Comparison of ENCODE assay signal across 1 cellular context in the genomic region with DNA sequence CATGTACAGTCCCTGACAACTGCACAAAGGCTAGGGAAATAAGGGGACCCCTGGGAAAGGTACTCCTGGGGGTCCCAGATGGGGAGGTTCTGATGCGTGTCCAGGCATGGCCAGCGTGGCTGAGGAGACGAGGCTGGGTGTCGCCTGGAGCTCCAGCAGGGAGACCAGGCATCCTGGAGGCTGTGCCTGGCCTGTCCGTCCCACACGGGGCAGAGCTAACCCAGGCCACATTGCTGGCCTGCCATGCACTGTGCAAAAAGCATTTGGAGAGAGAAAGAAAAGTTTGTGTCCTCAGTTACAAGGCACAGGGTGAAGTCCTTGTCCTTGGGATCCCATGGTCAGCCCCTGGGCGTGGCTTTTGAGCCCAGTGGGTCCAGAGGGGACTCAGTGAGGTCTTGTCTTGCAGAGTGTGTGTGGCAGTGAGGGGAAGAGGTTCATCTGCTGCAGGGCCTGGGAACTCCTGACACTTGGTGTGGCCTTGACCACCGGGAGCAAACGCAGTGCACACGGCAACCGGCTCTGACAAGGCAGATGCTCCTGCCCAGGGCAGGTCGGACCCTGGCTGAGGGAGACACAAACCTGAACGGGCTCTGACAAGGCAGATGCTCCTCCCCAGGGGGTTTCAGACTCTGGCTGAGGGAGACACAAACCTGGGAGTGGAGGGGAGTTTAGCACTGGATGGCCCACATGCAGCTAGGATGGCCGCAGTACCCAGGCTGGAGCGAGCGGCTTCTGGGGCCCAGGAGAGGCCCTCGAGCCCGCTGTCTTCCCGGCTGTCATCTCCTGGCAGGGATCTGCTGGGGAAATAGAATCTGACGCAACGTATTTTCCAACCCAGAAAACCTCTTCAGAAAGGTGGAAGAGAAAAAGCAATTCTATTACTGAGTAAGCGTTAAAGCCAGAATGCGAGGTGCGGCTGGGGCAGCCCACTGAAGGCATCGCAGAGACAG.
A peak's percentile ranks its signal among the peaks of the same experiment; 100 is the strongest.
TF ChIP-seq lines count a peak whose summit lies in the region.

No MANE protein-coding gene starts in this region.

TF ChIP-seq in HepG2, 621 proteins besides CTCF, POLR2A, EP300 and RAD21 (continued from another document and continues in another):
- TF ChIP-seq, protein P1, sequence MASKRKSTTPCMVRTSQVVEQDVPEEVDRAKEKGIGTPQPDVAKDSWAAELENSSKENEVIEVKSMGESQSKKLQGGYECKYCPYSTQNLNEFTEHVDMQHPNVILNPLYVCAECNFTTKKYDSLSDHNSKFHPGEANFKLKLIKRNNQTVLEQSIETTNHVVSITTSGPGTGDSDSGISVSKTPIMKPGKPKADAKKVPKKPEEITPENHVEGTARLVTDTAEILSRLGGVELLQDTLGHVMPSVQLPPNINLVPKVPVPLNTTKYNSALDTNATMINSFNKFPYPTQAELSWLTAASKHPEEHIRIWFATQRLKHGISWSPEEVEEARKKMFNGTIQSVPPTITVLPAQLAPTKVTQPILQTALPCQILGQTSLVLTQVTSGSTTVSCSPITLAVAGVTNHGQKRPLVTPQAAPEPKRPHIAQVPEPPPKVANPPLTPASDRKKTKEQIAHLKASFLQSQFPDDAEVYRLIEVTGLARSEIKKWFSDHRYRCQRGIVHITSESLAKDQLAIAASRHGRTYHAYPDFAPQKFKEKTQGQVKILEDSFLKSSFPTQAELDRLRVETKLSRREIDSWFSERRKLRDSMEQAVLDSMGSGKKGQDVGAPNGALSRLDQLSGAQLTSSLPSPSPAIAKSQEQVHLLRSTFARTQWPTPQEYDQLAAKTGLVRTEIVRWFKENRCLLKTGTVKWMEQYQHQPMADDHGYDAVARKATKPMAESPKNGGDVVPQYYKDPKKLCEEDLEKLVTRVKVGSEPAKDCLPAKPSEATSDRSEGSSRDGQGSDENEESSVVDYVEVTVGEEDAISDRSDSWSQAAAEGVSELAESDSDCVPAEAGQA (IDR thresholded peaks at IDR 0.05; ENCODE audit: low read depth) = 0 out of 2 replicates have a peak, but pooled peaks have one; percentile 24
- TF ChIP-seq, protein P1 (CRISPR knock-in tag; IDR thresholded peaks at IDR 0.05; ENCODE audit: borderline replicate concordance) = no peak
- TF ChIP-seq ZBTB1 (CRISPR knock-in tag; IDR thresholded peaks at IDR 0.05; ENCODE audit: borderline replicate concordance) (no peak), ZNF34 (CRISPR knock-in tag; IDR thresholded peaks at IDR 0.05; ENCODE audit: borderline replicate concordance) (no peak), ZNF329 (CRISPR knock-in tag; IDR thresholded peaks at IDR 0.05; ENCODE audit: low read depth) (no peak), ZKSCAN5 (CRISPR knock-in tag; IDR thresholded peaks at IDR 0.05) (no peak), ZNF335 (CRISPR knock-in tag; IDR thresholded peaks at IDR 0.05) (no peak), SNAI1 (CRISPR knock-in tag; IDR thresholded peaks at IDR 0.05; ENCODE audit: borderline replicate concordance) (0 out of 2 replicates have a peak, but pooled peaks have one; percentile 84), ARNT (IDR thresholded peaks at IDR 0.05) (no peak), ZNF12 (CRISPR knock-in tag; IDR thresholded peaks at IDR 0.05) (no peak), PHF8 (CRISPR knock-in tag; IDR thresholded peaks at IDR 0.05) (peak; percentile 53), ZNF614 (CRISPR knock-in tag; IDR thresholded peaks at IDR 0.05; ENCODE audit: borderline replicate concordance) (no peak), ZNF296 (CRISPR knock-in tag; conservative IDR thresholded peaks at IDR 0.05) (peak; percentile 32; the same call in 1 of the 2 replicates), KDM6A (CRISPR knock-in tag; IDR thresholded peaks at IDR 0.05; ENCODE audit: low read depth) (no peak), NFRKB (IDR thresholded peaks at IDR 0.05) (no peak), TMF1 (CRISPR knock-in tag; IDR thresholded peaks at IDR 0.05; ENCODE audit: low read depth) (no peak), ZNF746 (CRISPR knock-in tag; IDR thresholded peaks at IDR 0.05) (0 out of 2 replicates have a peak, but pooled peaks have one; percentile 57), ZNF124 (CRISPR knock-in tag; IDR thresholded peaks at IDR 0.05) (no peak), MEIS1 (CRISPR knock-in tag; IDR thresholded peaks at IDR 0.05; ENCODE audit: borderline replicate concordance) (no peak; the same call in 1 of the 2 replicates), ZNF430 (CRISPR knock-in tag; IDR thresholded peaks at IDR 0.05) (peak; percentile 79)
- TF ChIP-seq, protein P2, sequence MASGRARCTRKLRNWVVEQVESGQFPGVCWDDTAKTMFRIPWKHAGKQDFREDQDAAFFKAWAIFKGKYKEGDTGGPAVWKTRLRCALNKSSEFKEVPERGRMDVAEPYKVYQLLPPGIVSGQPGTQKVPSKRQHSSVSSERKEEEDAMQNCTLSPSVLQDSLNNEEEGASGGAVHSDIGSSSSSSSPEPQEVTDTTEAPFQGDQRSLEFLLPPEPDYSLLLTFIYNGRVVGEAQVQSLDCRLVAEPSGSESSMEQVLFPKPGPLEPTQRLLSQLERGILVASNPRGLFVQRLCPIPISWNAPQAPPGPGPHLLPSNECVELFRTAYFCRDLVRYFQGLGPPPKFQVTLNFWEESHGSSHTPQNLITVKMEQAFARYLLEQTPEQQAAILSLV (CRISPR knock-in tag; IDR thresholded peaks at IDR 0.05; ENCODE audit: borderline replicate concordance) = 0 out of 2 replicates have a peak, but pooled peaks have one; percentile 46
- TF ChIP-seq, protein P3, sequence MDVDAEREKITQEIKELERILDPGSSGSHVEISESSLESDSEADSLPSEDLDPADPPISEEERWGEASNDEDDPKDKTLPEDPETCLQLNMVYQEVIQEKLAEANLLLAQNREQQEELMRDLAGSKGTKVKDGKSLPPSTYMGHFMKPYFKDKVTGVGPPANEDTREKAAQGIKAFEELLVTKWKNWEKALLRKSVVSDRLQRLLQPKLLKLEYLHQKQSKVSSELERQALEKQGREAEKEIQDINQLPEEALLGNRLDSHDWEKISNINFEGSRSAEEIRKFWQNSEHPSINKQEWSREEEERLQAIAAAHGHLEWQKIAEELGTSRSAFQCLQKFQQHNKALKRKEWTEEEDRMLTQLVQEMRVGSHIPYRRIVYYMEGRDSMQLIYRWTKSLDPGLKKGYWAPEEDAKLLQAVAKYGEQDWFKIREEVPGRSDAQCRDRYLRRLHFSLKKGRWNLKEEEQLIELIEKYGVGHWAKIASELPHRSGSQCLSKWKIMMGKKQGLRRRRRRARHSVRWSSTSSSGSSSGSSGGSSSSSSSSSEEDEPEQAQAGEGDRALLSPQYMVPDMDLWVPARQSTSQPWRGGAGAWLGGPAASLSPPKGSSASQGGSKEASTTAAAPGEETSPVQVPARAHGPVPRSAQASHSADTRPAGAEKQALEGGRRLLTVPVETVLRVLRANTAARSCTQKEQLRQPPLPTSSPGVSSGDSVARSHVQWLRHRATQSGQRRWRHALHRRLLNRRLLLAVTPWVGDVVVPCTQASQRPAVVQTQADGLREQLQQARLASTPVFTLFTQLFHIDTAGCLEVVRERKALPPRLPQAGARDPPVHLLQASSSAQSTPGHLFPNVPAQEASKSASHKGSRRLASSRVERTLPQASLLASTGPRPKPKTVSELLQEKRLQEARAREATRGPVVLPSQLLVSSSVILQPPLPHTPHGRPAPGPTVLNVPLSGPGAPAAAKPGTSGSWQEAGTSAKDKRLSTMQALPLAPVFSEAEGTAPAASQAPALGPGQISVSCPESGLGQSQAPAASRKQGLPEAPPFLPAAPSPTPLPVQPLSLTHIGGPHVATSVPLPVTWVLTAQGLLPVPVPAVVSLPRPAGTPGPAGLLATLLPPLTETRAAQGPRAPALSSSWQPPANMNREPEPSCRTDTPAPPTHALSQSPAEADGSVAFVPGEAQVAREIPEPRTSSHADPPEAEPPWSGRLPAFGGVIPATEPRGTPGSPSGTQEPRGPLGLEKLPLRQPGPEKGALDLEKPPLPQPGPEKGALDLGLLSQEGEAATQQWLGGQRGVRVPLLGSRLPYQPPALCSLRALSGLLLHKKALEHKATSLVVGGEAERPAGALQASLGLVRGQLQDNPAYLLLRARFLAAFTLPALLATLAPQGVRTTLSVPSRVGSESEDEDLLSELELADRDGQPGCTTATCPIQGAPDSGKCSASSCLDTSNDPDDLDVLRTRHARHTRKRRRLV (CRISPR knock-in tag; IDR thresholded peaks at IDR 0.05) = peak; percentile 65; the same call in 1 of the 2 replicates
- TF ChIP-seq, protein P4, sequence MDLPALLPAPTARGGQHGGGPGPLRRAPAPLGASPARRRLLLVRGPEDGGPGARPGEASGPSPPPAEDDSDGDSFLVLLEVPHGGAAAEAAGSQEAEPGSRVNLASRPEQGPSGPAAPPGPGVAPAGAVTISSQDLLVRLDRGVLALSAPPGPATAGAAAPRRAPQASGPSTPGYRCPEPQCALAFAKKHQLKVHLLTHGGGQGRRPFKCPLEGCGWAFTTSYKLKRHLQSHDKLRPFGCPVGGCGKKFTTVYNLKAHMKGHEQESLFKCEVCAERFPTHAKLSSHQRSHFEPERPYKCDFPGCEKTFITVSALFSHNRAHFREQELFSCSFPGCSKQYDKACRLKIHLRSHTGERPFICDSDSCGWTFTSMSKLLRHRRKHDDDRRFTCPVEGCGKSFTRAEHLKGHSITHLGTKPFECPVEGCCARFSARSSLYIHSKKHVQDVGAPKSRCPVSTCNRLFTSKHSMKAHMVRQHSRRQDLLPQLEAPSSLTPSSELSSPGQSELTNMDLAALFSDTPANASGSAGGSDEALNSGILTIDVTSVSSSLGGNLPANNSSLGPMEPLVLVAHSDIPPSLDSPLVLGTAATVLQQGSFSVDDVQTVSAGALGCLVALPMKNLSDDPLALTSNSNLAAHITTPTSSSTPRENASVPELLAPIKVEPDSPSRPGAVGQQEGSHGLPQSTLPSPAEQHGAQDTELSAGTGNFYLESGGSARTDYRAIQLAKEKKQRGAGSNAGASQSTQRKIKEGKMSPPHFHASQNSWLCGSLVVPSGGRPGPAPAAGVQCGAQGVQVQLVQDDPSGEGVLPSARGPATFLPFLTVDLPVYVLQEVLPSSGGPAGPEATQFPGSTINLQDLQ (CRISPR knock-in tag; IDR thresholded peaks at IDR 0.05) = 0 out of 2 replicates have a peak, but pooled peaks have one; percentile 32
- TF ChIP-seq, protein P5, sequence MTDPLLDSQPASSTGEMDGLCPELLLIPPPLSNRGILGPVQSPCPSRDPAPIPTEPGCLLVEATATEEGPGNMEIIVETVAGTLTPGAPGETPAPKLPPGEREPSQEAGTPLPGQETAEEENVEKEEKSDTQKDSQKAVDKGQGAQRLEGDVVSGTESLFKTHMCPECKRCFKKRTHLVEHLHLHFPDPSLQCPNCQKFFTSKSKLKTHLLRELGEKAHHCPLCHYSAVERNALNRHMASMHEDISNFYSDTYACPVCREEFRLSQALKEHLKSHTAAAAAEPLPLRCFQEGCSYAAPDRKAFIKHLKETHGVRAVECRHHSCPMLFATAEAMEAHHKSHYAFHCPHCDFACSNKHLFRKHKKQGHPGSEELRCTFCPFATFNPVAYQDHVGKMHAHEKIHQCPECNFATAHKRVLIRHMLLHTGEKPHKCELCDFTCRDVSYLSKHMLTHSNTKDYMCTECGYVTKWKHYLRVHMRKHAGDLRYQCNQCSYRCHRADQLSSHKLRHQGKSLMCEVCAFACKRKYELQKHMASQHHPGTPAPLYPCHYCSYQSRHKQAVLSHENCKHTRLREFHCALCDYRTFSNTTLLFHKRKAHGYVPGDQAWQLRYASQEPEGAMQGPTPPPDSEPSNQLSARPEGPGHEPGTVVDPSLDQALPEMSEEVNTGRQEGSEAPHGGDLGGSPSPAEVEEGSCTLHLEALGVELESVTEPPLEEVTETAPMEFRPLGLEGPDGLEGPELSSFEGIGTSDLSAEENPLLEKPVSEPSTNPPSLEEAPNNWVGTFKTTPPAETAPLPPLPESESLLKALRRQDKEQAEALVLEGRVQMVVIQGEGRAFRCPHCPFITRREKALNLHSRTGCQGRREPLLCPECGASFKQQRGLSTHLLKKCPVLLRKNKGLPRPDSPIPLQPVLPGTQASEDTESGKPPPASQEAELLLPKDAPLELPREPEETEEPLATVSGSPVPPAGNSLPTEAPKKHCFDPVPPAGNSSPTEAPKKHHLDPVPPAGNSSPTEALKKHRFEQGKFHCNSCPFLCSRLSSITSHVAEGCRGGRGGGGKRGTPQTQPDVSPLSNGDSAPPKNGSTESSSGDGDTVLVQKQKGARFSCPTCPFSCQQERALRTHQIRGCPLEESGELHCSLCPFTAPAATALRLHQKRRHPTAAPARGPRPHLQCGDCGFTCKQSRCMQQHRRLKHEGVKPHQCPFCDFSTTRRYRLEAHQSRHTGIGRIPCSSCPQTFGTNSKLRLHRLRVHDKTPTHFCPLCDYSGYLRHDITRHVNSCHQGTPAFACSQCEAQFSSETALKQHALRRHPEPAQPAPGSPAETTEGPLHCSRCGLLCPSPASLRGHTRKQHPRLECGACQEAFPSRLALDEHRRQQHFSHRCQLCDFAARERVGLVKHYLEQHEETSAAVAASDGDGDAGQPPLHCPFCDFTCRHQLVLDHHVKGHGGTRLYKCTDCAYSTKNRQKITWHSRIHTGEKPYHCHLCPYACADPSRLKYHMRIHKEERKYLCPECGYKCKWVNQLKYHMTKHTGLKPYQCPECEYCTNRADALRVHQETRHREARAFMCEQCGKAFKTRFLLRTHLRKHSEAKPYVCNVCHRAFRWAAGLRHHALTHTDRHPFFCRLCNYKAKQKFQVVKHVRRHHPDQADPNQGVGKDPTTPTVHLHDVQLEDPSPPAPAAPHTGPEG (CRISPR knock-in tag; IDR thresholded peaks at IDR 0.05) = 0 out of 2 replicates have a peak, but pooled peaks have one; percentile 25
